1 cellular context compared by ENCODE assay signal in genomic region chr19:1271528-1272422, GRCh38.
TF ChIP-seq lines count a peak whose summit lies in the region.

No MANE protein-coding gene starts in this region.

TF ChIP-seq in K562, 482 proteins besides CTCF, POLR2A, EP300 and RAD21 (continued from another document and continues in another):
- TF ChIP-seq ZBTB40 (IDR thresholded peaks at IDR 0.05) (no peak), ZBTB40 (CRISPR knock-in tag; IDR thresholded peaks at IDR 0.05) (no peak), ETS1 (conservative IDR thresholded peaks at IDR 0.05; ENCODE audit: control insufficient read depth, low read depth, low read length) (peak; percentile 26; the same call in 1 of the 2 replicates), TFAP4 (CRISPR knock-in tag; IDR thresholded peaks at IDR 0.05; ENCODE audit: borderline replicate concordance) (peak; percentile 12; the same call in 1 of the 2 replicates), MCM5 (IDR thresholded peaks at IDR 0.05; ENCODE audit: low read depth) (no peak), CSDE1 (IDR thresholded peaks at IDR 0.05) (no peak), ZNF277 (CRISPR knock-in tag; IDR thresholded peaks at IDR 0.05; ENCODE audit: borderline replicate concordance) (no peak), PATZ1 (CRISPR knock-in tag; IDR thresholded peaks at IDR 0.05; ENCODE audit: borderline replicate concordance) (no peak), E2F4 (CRISPR knock-in tag; IDR thresholded peaks at IDR 0.05; ENCODE audit: low read depth) (no peak), MYC (IDR thresholded peaks at IDR 0.05; ENCODE audit: low read depth, low read length) (peak; percentile 10; the same call in 1 of the 2 replicates), MYC (CRISPR knock-in tag; IDR thresholded peaks at IDR 0.05; ENCODE audit: borderline replicate concordance, low read depth) (no peak), ZNF561 (CRISPR knock-in tag; conservative IDR thresholded peaks at IDR 0.05) (no peak), PPARD (CRISPR knock-in tag; IDR thresholded peaks at IDR 0.05) (no peak), RHOXF2B (CRISPR knock-in tag; conservative IDR thresholded peaks at IDR 0.05) (no peak), ZNF318 (IDR thresholded peaks at IDR 0.05; ENCODE audit: borderline replicate concordance in 1 of 2, low read depth in 1 of 2) (no peak), DMBX1 (CRISPR knock-in tag; IDR thresholded peaks at IDR 0.05; ENCODE audit: borderline replicate concordance) (peak; percentile 52; the same call in 1 of the 2 replicates), SIRT6 (IDR thresholded peaks at IDR 0.05; ENCODE audit: low read depth, low read length) (no peak), NEUROD1 (IDR thresholded peaks at IDR 0.05; ENCODE audit: borderline replicate concordance, low read depth, low read length, partially characterized antibody) (no peak), ZNF354B (CRISPR knock-in tag; IDR thresholded peaks at IDR 0.05) (no peak), OTX1 (CRISPR knock-in tag; IDR thresholded peaks at IDR 0.05) (no peak), NR2C2 (CRISPR knock-in tag; IDR thresholded peaks at IDR 0.05) (no peak), NR2C2 (tag; IDR thresholded peaks at IDR 0.05) (peak; percentile 48; the same call in 1 of the 2 replicates), XRCC4 (IDR thresholded peaks at IDR 0.05; ENCODE audit: extremely low read depth, insufficient read depth, insufficient read length) (no peak), MXI1 (IDR thresholded peaks at IDR 0.05; ENCODE audit: low read depth, low read length) (no peak), CREB3L1 (IDR thresholded peaks at IDR 0.05; ENCODE audit: borderline replicate concordance, low read depth) (peak; percentile 49; the same call in 1 of the 2 replicates), NFE2L1 (tag; IDR thresholded peaks at IDR 0.05; ENCODE audit: borderline replicate concordance, low read depth) (no peak), ZNF408 (CRISPR knock-in tag; IDR thresholded peaks at IDR 0.05; ENCODE audit: low read depth) (no peak), ZFP1 (CRISPR knock-in tag; IDR thresholded peaks at IDR 0.05) (no peak), NFRKB (IDR thresholded peaks at IDR 0.05; ENCODE audit: low read depth) (no peak)
